In the genomic region with DNA sequence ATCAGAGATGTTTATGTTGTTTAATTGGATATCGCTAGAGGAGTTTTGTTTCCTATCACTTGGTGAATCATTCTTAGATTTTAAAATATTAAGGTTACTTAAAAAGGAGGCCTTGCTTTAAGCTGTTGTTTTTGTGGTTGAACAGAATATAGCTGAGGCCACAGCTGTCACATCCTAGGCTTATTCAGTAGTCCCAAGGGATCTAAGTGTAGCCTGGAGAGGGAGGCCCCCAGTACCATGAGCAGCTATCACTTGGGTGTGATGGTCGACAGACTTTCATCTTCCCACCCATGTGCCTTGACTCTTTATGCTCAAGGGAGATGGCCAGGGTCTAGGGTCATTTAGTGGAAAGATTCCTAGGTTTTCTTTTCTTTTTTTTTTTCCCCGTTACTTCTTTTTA, we compare ENCODE assay signal across 15 cellular contexts.
DNase-seq lines count a peak whose midpoint lies in the region; ATAC-seq, FAIRE-seq and TF ChIP-seq lines count a peak whose summit lies in the region.
"Had no signal": no experiment of that assay in that cellular context is flagged by ENCODE, and none has a peak within 500 bp of the region (broad histone marks: within the 10 kb centered on the region; RNA-seq: fewer than 3 reads in every experiment).

No MANE protein-coding gene starts in this region.

- H4K20me1 ChIP-seq in BLaER1 = no peaks in the 10 kb centered on the region

- H3K4me3 ChIP-seq in BLaER1 = no peak overlapping the region
- no peak overlapping the region for H3K4me3 ChIP-seq in vagina

- TF ChIP-seq CTCF in D721Med (IDR thresholded peaks at IDR 0.05; ENCODE audit: insufficient read depth, missing control alignments) = no peak
- TF ChIP-seq CTCF in glutamatergic neuron (IDR thresholded peaks at IDR 0.05; ENCODE audit: partially characterized antibody, unreplicated experiment) = no peak
- TF ChIP-seq CTCF in vagina (IDR thresholded peaks at IDR 0.05) = no peak

- H3K4me1 Mint-ChIP-seq in glutamatergic neuron (ENCODE audit: low read depth, unreplicated experiment) = peaks cover 22% of the 10 kb centered on the region
- H3K4me1 Mint-ChIP-seq in activated T-cell treated with anti-CD3 and anti-CD28 coated beads, Interleukin-2, amount 50 U/mL, for 4 hours (ENCODE audit: low read depth) = peaks cover 2% of the 10 kb centered on the region

- no peak overlapping the region for H3K9ac ChIP-seq in BLaER1

- H3K27ac Mint-ChIP-seq in glutamatergic neuron (ENCODE audit: unreplicated experiment) = peak overlapping the region; percentile 35
- H3K27ac Mint-ChIP-seq: CD4-positive, alpha-beta memory T cell; HFFc6 had no signal

- H3K4me3 Mint-ChIP-seq in glutamatergic neuron (ENCODE audit: unreplicated experiment) = no peak overlapping the region
- H3K4me3 Mint-ChIP-seq in activated T-cell treated with anti-CD3 and anti-CD28 coated beads, Interleukin-2, amount 50 U/mL, for 4 hours = no peak overlapping the region
- H3K4me3 Mint-ChIP-seq: CD4-positive, alpha-beta memory T cell; HFFc6; IgD-negative memory B cell had no signal

- DNase-seq in D721Med (ENCODE audit: insufficient read length, low spot score) (no peak), NCI-H82 (lab: John Stamatoyannopoulos, UW) (peak; percentile 98), glutamatergic neuron (no peak), NOMO-1 (lab: John Stamatoyannopoulos, UW; ENCODE audit: unreplicated experiment in 2 of 2) (no peak), vagina (ENCODE audit: extremely low spot score in 2 of 2) (no peak)
- no peak for DNase-seq in activated T-cell treated with anti-CD3 and anti-CD28 coated beads, Interleukin-2, amount 50 U/mL, for 4 hours
- DNase-seq: ACHN; CD4-positive, alpha-beta memory T cell; HCEC 1CT; HFFc6 had no signal

- intact Hi-C loops in vagina (cut with DNase I) = no loop called here

- H3K4me1 ChIP-seq in BLaER1 = peaks cover 27% of the 10 kb centered on the region
- H3K4me1 ChIP-seq in vagina = no peaks in the 10 kb centered on the region

- FAIRE-seq in D721Med (lab: Jason Lieb, UNC) = peak; percentile 97
- FAIRE-seq: GM19239 had no signal

- TF ChIP-seq POLR2A in vagina (IDR thresholded peaks at IDR 0.05) = no peak

- H3K36me3 Mint-ChIP-seq in glutamatergic neuron (ENCODE audit: unreplicated experiment) = peaks cover 6% of the 10 kb centered on the region
- H3K36me3 Mint-ChIP-seq in activated T-cell treated with anti-CD3 and anti-CD28 coated beads, Interleukin-2, amount 50 U/mL, for 4 hours (ENCODE audit: insufficient read depth) = peaks cover 3% of the 10 kb centered on the region

- H3K27me3 ChIP-seq in BLaER1 (no peaks in the 10 kb centered on the region), vagina (no peaks in the 10 kb centered on the region)

- H3K36me3 ChIP-seq in BLaER1 (no peaks in the 10 kb centered on the region), vagina (no peaks in the 10 kb centered on the region)

- no peaks in the 10 kb centered on the region for H3K27me3 Mint-ChIP-seq in glutamatergic neuron (ENCODE audit: unreplicated experiment)
- H3K27me3 Mint-ChIP-seq in activated T-cell treated with anti-CD3 and anti-CD28 coated beads, Interleukin-2, amount 50 U/mL, for 4 hours (ENCODE audit: low read depth) = no peaks in the 10 kb centered on the region
- H3K27me3 Mint-ChIP-seq: CD4-positive, alpha-beta memory T cell; IgD-negative memory B cell had no signal

- H3K4me2 ChIP-seq in BLaER1 = peak overlapping the region; percentile 57

- 0 out of 2 replicates have a peak overlapping the region, but pooled peaks have one; percentile 49 for H3K27ac ChIP-seq in BLaER1
- no peak overlapping the region for H3K27ac ChIP-seq in vagina
- H3K27ac ChIP-seq: C4-2B had no signal

- ATAC-seq in GM18498 (IDR thresholded peaks at IDR 0.05; ENCODE audit: unreplicated experiment) = no peak
- ATAC-seq in activated T-cell treated with anti-CD3 and anti-CD28 coated beads, Interleukin-2, amount 50 U/mL, for 4 hours = no peak

- no peaks in the 10 kb centered on the region for H3K9me3 Mint-ChIP-seq in glutamatergic neuron (ENCODE audit: unreplicated experiment)
- peaks cover 13% of the 10 kb centered on the region for H3K9me3 Mint-ChIP-seq in activated T-cell treated with anti-CD3 and anti-CD28 coated beads, Interleukin-2, amount 50 U/mL, for 4 hours
- H3K9me3 Mint-ChIP-seq: HFFc6 had no signal

- peaks cover 5% of the 10 kb centered on the region for H3K9me3 ChIP-seq in BLaER1
- no peaks in the 10 kb centered on the region for H3K9me3 ChIP-seq in vagina
